22 cellular contexts compared by ENCODE assay signal in genomic region chr7:42673951-42674350, GRCh38.
"Had no signal": no experiment of that assay in that cellular context is flagged by ENCODE, and none has a peak within 500 bp of the region (broad histone marks: within the 10 kb centered on the region; RNA-seq: fewer than 3 reads in every experiment).

No MANE protein-coding gene starts in this region.

- H3K36me3 ChIP-seq: left ventricle myocardium inferior, pancreas, prostate gland, thyroid gland, upper lobe of left lung, vagina, WERI-Rb-1 had no signal

- H3K4me1 ChIP-seq: left ventricle myocardium inferior, pancreas, prostate gland, thyroid gland, upper lobe of left lung had no signal

- H3K9me3 ChIP-seq: left ventricle myocardium inferior, pancreas, prostate gland, thyroid gland, upper lobe of left lung, vagina had no signal

- DNase-seq: activated CD4-positive, alpha-beta T cell treated with anti-CD3 and anti-CD28 coated beads for 48 hours; activated CD4-positive, alpha-beta T cell treated with anti-CD3 and anti-CD28 coated beads, Interleukin-2, amount 50 U/mL, for 48 hours; activated CD8-positive, alpha-beta memory T cell treated with anti-CD3 and anti-CD28 coated beads for 24 hours; activated gamma-delta T cell treated with Interleukin-2 at 50 U/mL for 16 hours; activated naive CD4-positive, alpha-beta T cell treated with anti-CD3 and anti-CD28 coated beads, Interleukin-2, amount 50 U/mL, for 16 hours; activated T-cell treated with anti-CD3 and anti-CD28 coated beads, Interleukin-2, amount 50 U/mL, for 24 hours; amygdala; central memory CD4-positive, alpha-beta T cell; endodermal cell; foreskin melanocyte; left ventricle myocardium inferior; naive thymus-derived CD4-positive, alpha-beta T cell; nucleus accumbens; pancreas; stimulated activated CD4-positive, alpha-beta T cell treated with anti-CD3 and anti-CD28 coated beads, Interleukin-2, amount 100 ng/mL, for 48 hours; SW 1271; T-helper 9 cell; thyroid gland; upper lobe of left lung; WERI-Rb-1 had no signal

- H3K27me3 ChIP-seq: pancreas, thyroid gland, upper lobe of left lung, vagina had no signal

- H3K4me3 ChIP-seq: left ventricle myocardium inferior, pancreas, prostate gland, thyroid gland, upper lobe of left lung, vagina had no signal

- H3K27ac ChIP-seq: left ventricle myocardium inferior, pancreas, prostate gland, thyroid gland, upper lobe of left lung, vagina, WERI-Rb-1 had no signal
